Comparison of ENCODE assay signal across 23 cellular contexts in the genomic region with DNA sequence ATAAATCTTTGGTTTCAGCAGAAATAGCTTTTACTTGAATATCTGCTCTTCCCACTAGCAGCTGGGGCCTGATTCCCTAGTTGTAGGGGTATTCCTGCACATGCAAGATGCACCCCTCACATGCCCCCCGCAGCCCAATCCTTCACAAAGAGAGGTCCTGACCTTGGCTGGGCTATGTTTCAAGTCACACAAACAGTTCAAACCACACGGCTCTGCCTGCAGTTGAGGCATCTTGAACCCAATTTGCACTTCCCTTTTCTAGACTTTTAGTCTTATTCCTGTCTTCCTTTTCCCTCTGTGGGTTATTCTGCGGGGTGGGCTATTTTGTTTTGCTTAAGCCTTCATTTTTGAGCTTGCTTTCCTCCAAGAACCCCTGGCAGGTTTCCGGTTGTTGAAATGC. TPM values are rescaled to one million over a fixed set of nuclear protein-coding genes. Genes with fewer than 3 reads are reported as not detected.
A peak's percentile ranks its signal among the peaks of the same experiment; 100 is the strongest.
DNase-seq lines count a peak whose midpoint lies in the region; ATAC-seq and TF ChIP-seq lines count a peak whose summit lies in the region.
"Had no signal": no experiment of that assay in that cellular context is flagged by ENCODE, and none has a peak within 500 bp of the region (broad histone marks: within the 10 kb centered on the region; RNA-seq: fewer than 3 reads in every experiment).

No MANE protein-coding gene starts in this region.

- no peaks in the 10 kb centered on the region for H3K27me3 ChIP-seq in naive thymus-derived CD4-positive, alpha-beta T cell (ENCODE audit: control insufficient read depth in 2 of 2, insufficient read depth in 2 of 2, low read length in 2 of 2)
- H3K27me3 ChIP-seq: transverse colon had no signal

- H3K4me1 ChIP-seq in naive thymus-derived CD4-positive, alpha-beta T cell (ENCODE audit: control insufficient read depth in 2 of 2, insufficient read depth in 2 of 2, low read length in 2 of 2) = no peaks in the 10 kb centered on the region
- H3K4me1 ChIP-seq: left ventricle myocardium inferior, prostate gland, transverse colon had no signal

- ATAC-seq in activated CD8-positive, alpha-beta T cell treated with anti-CD3 and anti-CD28 coated beads, Interleukin-2, amount 10 ng/mL, durations not matched to agents 7 days and 5 days = no peak
- ATAC-seq in activated CD8-positive, alpha-beta T cell treated with anti-CD3 and anti-CD28 coated beads for 36 hours = no peak
- no peak for ATAC-seq in naive thymus-derived CD4-positive, alpha-beta T cell
- no peak for ATAC-seq in HG03432 (IDR thresholded peaks at IDR 0.05; ENCODE audit: unreplicated experiment)
- ATAC-seq: stimulated activated naive CD8-positive, alpha-beta T cell treated with anti-CD3 and anti-CD28 coated beads, Interleukin-15, Interleukin-2, amounts not matched to agents 100 U/mL and 50 U/mL, for 24 hours had no signal

- in situ Hi-C loops in GM13977 (cut with MboI; ENCODE audit: low pct_unique_long_range_greater_than_20kb, low sequenced_read_pairs, unreplicated experiment) = no loop called here

- peaks cover 26% of the 10 kb centered on the region for H3K9me3 Mint-ChIP-seq in activated CD8-positive, alpha-beta T cell treated with anti-CD3 and anti-CD28 coated beads, Interleukin-2, amount 10 ng/mL, durations not matched to agents 7 days and 5 days (ENCODE audit: insufficient read depth)
- H3K9me3 Mint-ChIP-seq in activated CD8-positive, alpha-beta T cell treated with anti-CD3 and anti-CD28 coated beads for 36 hours = peaks cover 7% of the 10 kb centered on the region
- peaks cover 0 to 22% (median 4%) of the 10 kb centered on the region in 11 donors for H3K9me3 Mint-ChIP-seq in naive thymus-derived CD4-positive, alpha-beta T cell
- H3K9me3 Mint-ChIP-seq: HFFc6 had no signal

- no peak for DNase-seq in activated CD8-positive, alpha-beta T cell treated with anti-CD3 and anti-CD28 coated beads, Interleukin-2, amount 10 ng/mL, durations not matched to agents 7 days and 5 days
- no peak for DNase-seq in activated CD8-positive, alpha-beta T cell treated with anti-CD3 and anti-CD28 coated beads for 36 hours
- DNase-seq in NOMO-1 (lab: John Stamatoyannopoulos, UW; ENCODE audit: unreplicated experiment in 2 of 2) (peak; percentile 64 to 83), UCSD-AML1 (lab: John Stamatoyannopoulos, UW; ENCODE audit: unreplicated experiment) (peak; percentile 55), GM13977 (ENCODE audit: low spot score) (no peak), COLO668 (lab: John Stamatoyannopoulos, UW; ENCODE audit: unreplicated experiment) (no peak)
- DNase-seq in naive thymus-derived CD4-positive, alpha-beta T cell = no peak
- DNase-seq: 8988T; activated CD4-positive, alpha-beta T cell treated with anti-CD3 and anti-CD28 coated beads for 48 hours; amygdala; HFFc6; left ventricle myocardium inferior; SK-N-SH; stimulated activated CD4-positive, alpha-beta T cell treated with anti-CD3 and anti-CD28 coated beads, Interleukin-1b, Interleukin-23, amount 100 ng/mL, for 48 hours; stimulated activated naive CD8-positive, alpha-beta T cell treated with anti-CD3 and anti-CD28 coated beads, Interleukin-15, Interleukin-2, amounts not matched to agents 100 U/mL and 50 U/mL, for 24 hours; T1000; transverse colon had no signal

- CTCF ChIA-PET in activated CD8-positive, alpha-beta T cell treated with anti-CD3 and anti-CD28 coated beads, Interleukin-2, amount 10 ng/mL, durations not matched to agents 7 days and 5 days (lab: Charles Lee) = interaction anchor here (3.0 kb wide), 1 partner anchor 13 kb away, joined by 9 read pairs; the partner anchor contains the start of gene CCR1
- CTCF ChIA-PET in activated CD8-positive, alpha-beta T cell treated with anti-CD3 and anti-CD28 coated beads for 36 hours (lab: Charles Lee) = interaction anchor here (1.5 kb wide), 1 partner anchor 149 kb away, joined by 3 read pairs; no protein-coding TSS in a partner anchor
- CTCF ChIA-PET in naive thymus-derived CD4-positive, alpha-beta T cell (lab: Charles Lee) = no interaction called here

- no peak for TF ChIP-seq CTCF in activated CD8-positive, alpha-beta T cell treated with anti-CD3 and anti-CD28 coated beads for 36 hours (IDR thresholded peaks at IDR 0.05)
- TF ChIP-seq CTCF in GM13977 (IDR thresholded peaks at IDR 0.05; ENCODE audit: extremely low read depth, insufficient read depth, missing control alignments) = no peak

- peaks cover 42% of the 10 kb centered on the region for H3K4me1 Mint-ChIP-seq in activated CD8-positive, alpha-beta T cell treated with anti-CD3 and anti-CD28 coated beads, Interleukin-2, amount 10 ng/mL, durations not matched to agents 7 days and 5 days (ENCODE audit: low read depth)
- peaks cover 4% of the 10 kb centered on the region for H3K4me1 Mint-ChIP-seq in activated CD8-positive, alpha-beta T cell treated with anti-CD3 and anti-CD28 coated beads for 36 hours (ENCODE audit: low read depth)
- peaks cover 0 to 27% (median 0%) of the 10 kb centered on the region in 7 donors for H3K4me1 Mint-ChIP-seq in naive thymus-derived CD4-positive, alpha-beta T cell
- H3K4me1 Mint-ChIP-seq: neural crest cell had no signal

- no peak overlapping the region for H3K4me3 ChIP-seq in naive thymus-derived CD4-positive, alpha-beta T cell (ENCODE audit: low read length)
- H3K4me3 ChIP-seq: left ventricle myocardium inferior, prostate gland, transverse colon had no signal

- intact Hi-C loops in activated CD8-positive, alpha-beta T cell treated with anti-CD3 and anti-CD28 coated beads for 36 hours (cut with micrococcal nuclease) = no loop called here
- intact Hi-C loops in naive thymus-derived CD4-positive, alpha-beta T cell (cut with micrococcal nuclease) = no loop called here

- H3K4me3 Mint-ChIP-seq in activated CD8-positive, alpha-beta T cell treated with anti-CD3 and anti-CD28 coated beads, Interleukin-2, amount 10 ng/mL, durations not matched to agents 7 days and 5 days = no peak overlapping the region
- no peak overlapping the region for H3K4me3 Mint-ChIP-seq in activated CD8-positive, alpha-beta T cell treated with anti-CD3 and anti-CD28 coated beads for 36 hours
- no peak overlapping the region for H3K4me3 Mint-ChIP-seq in naive thymus-derived CD4-positive, alpha-beta T cell
- H3K4me3 Mint-ChIP-seq: HFFc6, neural crest cell had no signal

- H3K27ac ChIP-seq in naive thymus-derived CD4-positive, alpha-beta T cell (ENCODE audit: low read depth, low read length) = no peak overlapping the region
- H3K27ac ChIP-seq: C4-2B, left ventricle myocardium inferior, prostate gland, transverse colon had no signal

- H3K9me3 ChIP-seq in naive thymus-derived CD4-positive, alpha-beta T cell (ENCODE audit: control insufficient read depth in 2 of 3, low read length in 3 of 3) = no peaks in the 10 kb centered on the region
- H3K9me3 ChIP-seq: prostate gland, SK-N-SH had no signal

- H3K36me3 Mint-ChIP-seq in activated CD8-positive, alpha-beta T cell treated with anti-CD3 and anti-CD28 coated beads, Interleukin-2, amount 10 ng/mL, durations not matched to agents 7 days and 5 days (ENCODE audit: low read depth) = peaks cover 17% of the 10 kb centered on the region
- H3K36me3 Mint-ChIP-seq in activated CD8-positive, alpha-beta T cell treated with anti-CD3 and anti-CD28 coated beads for 36 hours (ENCODE audit: low read depth) = no peaks in the 10 kb centered on the region
- peaks cover 0 to 40% (median 0%) of the 10 kb centered on the region in 5 donors for H3K36me3 Mint-ChIP-seq in naive thymus-derived CD4-positive, alpha-beta T cell

- POLR2A ChIA-PET in activated CD8-positive, alpha-beta T cell treated with anti-CD3 and anti-CD28 coated beads, Interleukin-2, amount 10 ng/mL, durations not matched to agents 7 days and 5 days (lab: Charles Lee) = no interaction called here
- POLR2A ChIA-PET in activated CD8-positive, alpha-beta T cell treated with anti-CD3 and anti-CD28 coated beads for 36 hours (lab: Charles Lee) = interaction anchor here (0.8 kb wide), 1 partner anchor 52 kb away, joined by 3 read pairs; no protein-coding TSS in a partner anchor
- POLR2A ChIA-PET in naive thymus-derived CD4-positive, alpha-beta T cell (lab: Charles Lee) = no interaction called here

- H3K27me3 Mint-ChIP-seq in activated CD8-positive, alpha-beta T cell treated with anti-CD3 and anti-CD28 coated beads, Interleukin-2, amount 10 ng/mL, durations not matched to agents 7 days and 5 days (ENCODE audit: low read depth) = peaks cover 6% of the 10 kb centered on the region
- peaks cover 4% of the 10 kb centered on the region for H3K27me3 Mint-ChIP-seq in activated CD8-positive, alpha-beta T cell treated with anti-CD3 and anti-CD28 coated beads for 36 hours
- peaks cover 0 to 79% (median 0%) of the 10 kb centered on the region in 5 donors for H3K27me3 Mint-ChIP-seq in naive thymus-derived CD4-positive, alpha-beta T cell

- peak overlapping the region; percentile 9 for H3K27ac Mint-ChIP-seq in activated CD8-positive, alpha-beta T cell treated with anti-CD3 and anti-CD28 coated beads, Interleukin-2, amount 10 ng/mL, durations not matched to agents 7 days and 5 days
- no peak overlapping the region for H3K27ac Mint-ChIP-seq in activated CD8-positive, alpha-beta T cell treated with anti-CD3 and anti-CD28 coated beads for 36 hours
- peak overlapping the region in 1 of 9 donors; percentile 3 for H3K27ac Mint-ChIP-seq in naive thymus-derived CD4-positive, alpha-beta T cell
- H3K27ac Mint-ChIP-seq: HFFc6 had no signal

- H3K36me3 ChIP-seq in naive thymus-derived CD4-positive, alpha-beta T cell (ENCODE audit: control insufficient read depth in 2 of 3, insufficient read depth in 3 of 3, low read length in 3 of 3) = no peaks in the 10 kb centered on the region
- H3K36me3 ChIP-seq: left ventricle myocardium inferior, prostate gland, transverse colon had no signal

RNA-seq across cellular contexts. Expression of gene CCR1, which starts 13.3 kb away (rescaled TPM):
- 10 to 100 TPM; 41.4 to 41.5 TPM for total RNA-seq in activated CD8-positive, alpha-beta T cell treated with anti-CD3 and anti-CD28 coated beads, Interleukin-2, amount 10 ng/mL, durations not matched to agents 7 days and 5 days
- 1 to 10 TPM in 1 of 2 experiments, under 1 TPM in 1; 0.67 to 1.1 TPM for total RNA-seq in activated CD8-positive, alpha-beta T cell treated with anti-CD3 and anti-CD28 coated beads for 36 hours
- 10 to 100 TPM in 2 of 5 experiments, 1 to 10 TPM in 3; 2.2 to 27.6 (median 4.5) TPM for total RNA-seq in naive thymus-derived CD4-positive, alpha-beta T cell
- polyA plus RNA-seq in naive thymus-derived CD4-positive, alpha-beta T cell = under 1 TPM; 0.08 to 0.09 TPM
- total RNA-seq: dermis microvascular lymphatic vessel endothelial cell, endothelial cell of umbilical vein, HFFc6 had no signal
- polyA plus RNA-seq: endothelial cell of umbilical vein, SK-N-SH had no signal

RNA-seq across cellular contexts. Expression of gene CCR3, which starts 20.9 kb away (rescaled TPM):
- under 1 TPM; 0.34 to 0.37 TPM for total RNA-seq in activated CD8-positive, alpha-beta T cell treated with anti-CD3 and anti-CD28 coated beads, Interleukin-2, amount 10 ng/mL, durations not matched to agents 7 days and 5 days
- total RNA-seq in activated CD8-positive, alpha-beta T cell treated with anti-CD3 and anti-CD28 coated beads for 36 hours = not detected
- total RNA-seq in naive thymus-derived CD4-positive, alpha-beta T cell = 1 to 10 TPM in 2 of 5 experiments, under 1 TPM in 1, not detected in 2; 0.17 to 7.4 (median 2.4) TPM
- not detected for polyA plus RNA-seq in naive thymus-derived CD4-positive, alpha-beta T cell
- total RNA-seq: dermis microvascular lymphatic vessel endothelial cell, endothelial cell of umbilical vein, HFFc6, left ventricle myocardium inferior, neural crest cell, prostate gland, transverse colon had no signal
- polyA plus RNA-seq: endothelial cell of umbilical vein, SK-N-SH had no signal

Comparison
In these comparisons a context has a peak if more than half of its experiments do, and no peak if none do; other contexts are left out.
1. DNase-seq: peak in NOMO-1 (2 of 2) and UCSD-AML1 (single experiment); none in activated CD8-positive, alpha-beta T cell treated with anti-CD3 and anti-CD28 coated beads, Interleukin-2, amount 10 ng/mL, durations not matched to agents 7 days and 5 days (single experiment), activated CD8-positive, alpha-beta T cell treated with anti-CD3 and anti-CD28 coated beads for 36 hours (single experiment), naive thymus-derived CD4-positive, alpha-beta T cell (0 of 9), GM13977 (single experiment) and COLO668 (single experiment).